ENCODE assay signal across 17 cellular contexts in genomic region chr10:5805680-5806079, GRCh38.
"Had no signal": no experiment of that assay in that cellular context is flagged by ENCODE, and none has a peak within 500 bp of the region (broad histone marks: within the 10 kb centered on the region; RNA-seq: fewer than 3 reads in every experiment).

No MANE protein-coding gene starts in this region.

- DNase-seq: activated CD4-positive, alpha-beta T cell treated with anti-CD3 and anti-CD28 coated beads, Interleukin-2, amount 50 U/mL, for 48 hours; activated CD8-positive, alpha-beta memory T cell treated with anti-CD3 and anti-CD28 coated beads, Interleukin-2, amount 10 ng/mL, durations not matched to agents 7 days and 5 days; activated effector memory CD4-positive, alpha-beta T cell treated with anti-CD3 and anti-CD28 coated beads, Interleukin-2, amount 50 U/mL, for 16 hours; activated T-cell treated with anti-CD3 and anti-CD28 coated beads, Interleukin-2, amount 50 U/mL, for 4 hours; amygdala; endodermal cell; lower lobe of right lung; midbrain; naive thymus-derived CD8-positive, alpha-beta T cell; occipital lobe; sigmoid colon had no signal

- H3K36me3 ChIP-seq: prostate gland had no signal

- H3K9me3 ChIP-seq: lower lobe of right lung, prostate gland, sigmoid colon had no signal

- H3K9me3 Mint-ChIP-seq: activated naive CD4-positive, alpha-beta T cell treated with anti-CD3 and anti-CD28 coated beads, Interleukin-2, amount 50 U/mL, for 72 hours; activated T-cell treated with anti-CD3 and anti-CD28 coated beads, Interleukin-2, amount 50 U/mL, for 4 hours; dendritic cell treated with granulocyte-macrophage colony-stimulating factor and Interleukin-4, amounts not matched to agents 40 ng/mL and 50 ng/mL, for 4 days; endodermal cell; naive thymus-derived CD8-positive, alpha-beta T cell; stimulated activated naive CD8-positive, alpha-beta T cell treated with anti-CD3 and anti-CD28 coated beads, Interleukin-15, Interleukin-2, amounts not matched to agents 100 ng/mL and 50 ng/mL, for 24 hours had no signal

- ATAC-seq: activated CD4-positive, CD25-positive, alpha-beta regulatory T cell treated with anti-CD3 and anti-CD28 coated beads, Interleukin-2, amount 50 U/mL, for 24 hours; activated CD8-positive, alpha-beta memory T cell treated with anti-CD3 and anti-CD28 coated beads, Interleukin-2, amount 10 ng/mL, durations not matched to agents 7 days and 5 days; activated naive CD4-positive, alpha-beta T cell treated with anti-CD3 and anti-CD28 coated beads, Interleukin-2, amount 50 U/mL, for 72 hours; activated T-cell treated with anti-CD3 and anti-CD28 coated beads, Interleukin-2, amount 50 U/mL, for 4 hours; lower lobe of right lung; naive thymus-derived CD8-positive, alpha-beta T cell had no signal

- H3K27me3 ChIP-seq: sigmoid colon had no signal

- H3K27ac Mint-ChIP-seq: activated CD8-positive, alpha-beta memory T cell treated with anti-CD3 and anti-CD28 coated beads, Interleukin-2, amount 10 ng/mL, durations not matched to agents 7 days and 5 days; activated naive CD4-positive, alpha-beta T cell treated with anti-CD3 and anti-CD28 coated beads, Interleukin-2, amount 50 U/mL, for 72 hours; dendritic cell treated with granulocyte-macrophage colony-stimulating factor and Interleukin-4, amounts not matched to agents 40 ng/mL and 50 ng/mL, for 4 days; endodermal cell; stimulated activated naive CD8-positive, alpha-beta T cell treated with anti-CD3 and anti-CD28 coated beads, Interleukin-15, Interleukin-2, amounts not matched to agents 100 ng/mL and 50 ng/mL, for 24 hours had no signal

- H3K27me3 Mint-ChIP-seq: activated CD8-positive, alpha-beta memory T cell treated with anti-CD3 and anti-CD28 coated beads, Interleukin-2, amount 10 ng/mL, durations not matched to agents 7 days and 5 days; brain; dendritic cell treated with granulocyte-macrophage colony-stimulating factor and Interleukin-4, amounts not matched to agents 40 ng/mL and 50 ng/mL, for 4 days; naive thymus-derived CD8-positive, alpha-beta T cell; stimulated activated naive CD8-positive, alpha-beta T cell treated with anti-CD3 and anti-CD28 coated beads, Interleukin-15, Interleukin-2, amounts not matched to agents 100 ng/mL and 50 ng/mL, for 24 hours had no signal

- H3K27ac ChIP-seq: lower lobe of right lung, prostate gland, sigmoid colon had no signal

- H3K4me3 ChIP-seq: lower lobe of right lung, prostate gland, sigmoid colon had no signal

- H3K4me3 Mint-ChIP-seq: activated CD8-positive, alpha-beta memory T cell treated with anti-CD3 and anti-CD28 coated beads, Interleukin-2, amount 10 ng/mL, durations not matched to agents 7 days and 5 days; activated T-cell treated with anti-CD3 and anti-CD28 coated beads, Interleukin-2, amount 50 U/mL, for 4 hours; brain; dendritic cell treated with granulocyte-macrophage colony-stimulating factor and Interleukin-4, amounts not matched to agents 40 ng/mL and 50 ng/mL, for 4 days; endodermal cell; stimulated activated naive CD8-positive, alpha-beta T cell treated with anti-CD3 and anti-CD28 coated beads, Interleukin-15, Interleukin-2, amounts not matched to agents 100 ng/mL and 50 ng/mL, for 24 hours had no signal
